Comparison of ENCODE assay signal across 1 cellular context in the genomic region with DNA sequence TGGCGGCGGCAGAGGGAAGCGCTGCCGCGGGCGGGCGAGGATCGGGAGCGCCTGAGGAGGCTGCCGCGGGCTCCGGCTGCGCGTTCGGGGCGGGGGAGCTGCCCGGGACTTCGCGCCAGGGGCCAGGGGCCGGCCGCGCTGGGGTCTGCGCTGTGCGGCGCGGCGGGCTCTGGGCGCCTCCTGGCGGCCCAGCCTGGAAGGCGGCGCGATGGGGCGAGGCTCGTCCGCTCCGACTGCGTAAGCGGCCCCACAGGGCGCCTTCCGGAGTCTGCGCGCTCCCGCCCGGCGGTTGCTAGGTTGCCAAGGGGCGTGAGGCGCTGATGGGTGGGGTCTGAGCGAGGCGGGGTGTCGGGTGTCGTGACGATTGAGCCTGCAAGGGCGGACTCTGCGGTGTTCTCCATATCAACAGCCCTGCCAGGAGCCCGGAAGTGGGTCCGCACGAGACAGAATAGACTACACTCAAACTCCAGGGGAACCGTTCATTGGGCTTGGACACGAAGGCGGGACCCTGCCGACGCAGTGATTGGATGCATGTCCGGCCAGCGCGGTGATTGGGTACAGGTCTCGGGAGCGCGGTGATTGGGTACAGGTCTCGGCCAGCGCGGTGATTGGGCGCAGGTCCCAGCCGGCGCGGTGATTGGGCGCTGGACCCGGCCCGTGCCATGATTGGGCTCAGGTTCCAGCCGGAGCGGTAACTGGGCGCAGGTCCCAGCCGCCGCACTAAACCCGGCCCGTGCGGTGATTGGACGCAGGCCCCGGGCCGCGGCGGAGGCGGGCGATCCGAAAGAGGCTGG.
A peak's percentile ranks its signal among the peaks of the same experiment; 100 is the strongest.
TF ChIP-seq lines count a peak whose summit lies in the region.

A gene with protein sequence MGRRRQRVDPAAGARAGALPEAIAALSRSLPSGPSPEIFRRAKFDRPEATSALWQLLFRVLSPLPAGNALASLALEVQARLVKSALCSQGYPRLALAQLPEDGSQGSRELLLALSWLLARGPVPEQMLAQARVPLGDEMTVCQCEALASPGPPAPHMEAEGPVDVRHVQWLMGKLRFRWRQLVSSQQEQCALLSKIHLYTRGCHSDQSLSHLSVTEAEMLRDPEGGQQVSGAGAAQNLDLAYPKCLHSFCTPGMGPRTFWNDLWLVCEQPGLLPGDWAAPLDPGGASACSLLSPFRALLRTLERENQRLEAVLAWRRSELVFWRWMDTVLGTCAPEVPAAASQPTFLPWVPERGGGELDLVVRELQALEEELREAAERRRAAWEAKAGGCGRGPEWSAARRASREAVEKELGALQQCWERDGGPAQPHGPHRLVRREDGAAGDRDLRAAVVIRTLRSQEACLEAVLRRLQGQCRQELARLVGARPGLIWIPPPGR (plus strand): TSS at position 675 of the 794 bp plus-strand sequence. CDS start 130 bp downstream, outside the sequence.

TF ChIP-seq in WTC11, 78 proteins besides CTCF, POLR2A, EP300 and RAD21 (continued from another document and continues in another):
- TF ChIP-seq, protein P1, sequence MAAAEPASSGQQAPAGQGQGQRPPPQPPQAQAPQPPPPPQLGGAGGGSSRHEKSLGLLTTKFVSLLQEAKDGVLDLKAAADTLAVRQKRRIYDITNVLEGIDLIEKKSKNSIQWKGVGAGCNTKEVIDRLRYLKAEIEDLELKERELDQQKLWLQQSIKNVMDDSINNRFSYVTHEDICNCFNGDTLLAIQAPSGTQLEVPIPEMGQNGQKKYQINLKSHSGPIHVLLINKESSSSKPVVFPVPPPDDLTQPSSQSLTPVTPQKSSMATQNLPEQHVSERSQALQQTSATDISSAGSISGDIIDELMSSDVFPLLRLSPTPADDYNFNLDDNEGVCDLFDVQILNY (CRISPR knock-in tag; IDR thresholded peaks at IDR 0.05), result no peak; the same call in none of the 2 replicates
- no peak for TF ChIP-seq ATF3 (CRISPR knock-in tag; conservative IDR thresholded peaks at IDR 0.05)
- TF ChIP-seq CREB1 (CRISPR knock-in tag; IDR thresholded peaks at IDR 0.05), result no peak
- 0 out of 2 replicates have a peak, but pooled peaks have one; percentile 32 for TF ChIP-seq HMGA2 (CRISPR knock-in tag; IDR thresholded peaks at IDR 0.05)
- TF ChIP-seq, protein P2, sequence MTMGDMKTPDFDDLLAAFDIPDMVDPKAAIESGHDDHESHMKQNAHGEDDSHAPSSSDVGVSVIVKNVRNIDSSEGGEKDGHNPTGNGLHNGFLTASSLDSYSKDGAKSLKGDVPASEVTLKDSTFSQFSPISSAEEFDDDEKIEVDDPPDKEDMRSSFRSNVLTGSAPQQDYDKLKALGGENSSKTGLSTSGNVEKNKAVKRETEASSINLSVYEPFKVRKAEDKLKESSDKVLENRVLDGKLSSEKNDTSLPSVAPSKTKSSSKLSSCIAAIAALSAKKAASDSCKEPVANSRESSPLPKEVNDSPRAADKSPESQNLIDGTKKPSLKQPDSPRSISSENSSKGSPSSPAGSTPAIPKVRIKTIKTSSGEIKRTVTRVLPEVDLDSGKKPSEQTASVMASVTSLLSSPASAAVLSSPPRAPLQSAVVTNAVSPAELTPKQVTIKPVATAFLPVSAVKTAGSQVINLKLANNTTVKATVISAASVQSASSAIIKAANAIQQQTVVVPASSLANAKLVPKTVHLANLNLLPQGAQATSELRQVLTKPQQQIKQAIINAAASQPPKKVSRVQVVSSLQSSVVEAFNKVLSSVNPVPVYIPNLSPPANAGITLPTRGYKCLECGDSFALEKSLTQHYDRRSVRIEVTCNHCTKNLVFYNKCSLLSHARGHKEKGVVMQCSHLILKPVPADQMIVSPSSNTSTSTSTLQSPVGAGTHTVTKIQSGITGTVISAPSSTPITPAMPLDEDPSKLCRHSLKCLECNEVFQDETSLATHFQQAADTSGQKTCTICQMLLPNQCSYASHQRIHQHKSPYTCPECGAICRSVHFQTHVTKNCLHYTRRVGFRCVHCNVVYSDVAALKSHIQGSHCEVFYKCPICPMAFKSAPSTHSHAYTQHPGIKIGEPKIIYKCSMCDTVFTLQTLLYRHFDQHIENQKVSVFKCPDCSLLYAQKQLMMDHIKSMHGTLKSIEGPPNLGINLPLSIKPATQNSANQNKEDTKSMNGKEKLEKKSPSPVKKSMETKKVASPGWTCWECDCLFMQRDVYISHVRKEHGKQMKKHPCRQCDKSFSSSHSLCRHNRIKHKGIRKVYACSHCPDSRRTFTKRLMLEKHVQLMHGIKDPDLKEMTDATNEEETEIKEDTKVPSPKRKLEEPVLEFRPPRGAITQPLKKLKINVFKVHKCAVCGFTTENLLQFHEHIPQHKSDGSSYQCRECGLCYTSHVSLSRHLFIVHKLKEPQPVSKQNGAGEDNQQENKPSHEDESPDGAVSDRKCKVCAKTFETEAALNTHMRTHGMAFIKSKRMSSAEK (CRISPR knock-in tag; IDR thresholded peaks at IDR 0.05; ENCODE audit: borderline replicate concordance), result no peak
- TF ChIP-seq, protein P3, sequence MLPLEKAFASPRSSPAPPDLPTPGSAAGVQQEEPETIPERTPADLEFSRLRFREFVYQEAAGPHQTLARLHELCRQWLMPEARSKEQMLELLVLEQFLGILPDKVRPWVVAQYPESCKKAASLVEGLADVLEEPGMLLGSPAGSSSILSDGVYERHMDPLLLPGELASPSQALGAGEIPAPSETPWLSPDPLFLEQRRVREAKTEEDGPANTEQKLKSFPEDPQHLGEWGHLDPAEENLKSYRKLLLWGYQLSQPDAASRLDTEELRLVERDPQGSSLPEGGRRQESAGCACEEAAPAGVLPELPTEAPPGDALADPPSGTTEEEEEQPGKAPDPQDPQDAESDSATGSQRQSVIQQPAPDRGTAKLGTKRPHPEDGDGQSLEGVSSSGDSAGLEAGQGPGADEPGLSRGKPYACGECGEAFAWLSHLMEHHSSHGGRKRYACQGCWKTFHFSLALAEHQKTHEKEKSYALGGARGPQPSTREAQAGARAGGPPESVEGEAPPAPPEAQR (CRISPR knock-in tag; IDR thresholded peaks at IDR 0.05), result no peak
- peak; percentile 53; the same call in 1 of the 2 replicates for TF ChIP-seq FOXP1 (CRISPR knock-in tag; IDR thresholded peaks at IDR 0.05; ENCODE audit: borderline replicate concordance)
- TF ChIP-seq ZNF219 (CRISPR knock-in tag; IDR thresholded peaks at IDR 0.05; ENCODE audit: borderline replicate concordance), result 0 out of 2 replicates have a peak, but pooled peaks have one; percentile 14
- TF ChIP-seq, protein P4, sequence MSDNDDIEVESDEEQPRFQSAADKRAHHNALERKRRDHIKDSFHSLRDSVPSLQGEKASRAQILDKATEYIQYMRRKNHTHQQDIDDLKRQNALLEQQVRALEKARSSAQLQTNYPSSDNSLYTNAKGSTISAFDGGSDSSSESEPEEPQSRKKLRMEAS (CRISPR knock-in tag; IDR thresholded peaks at IDR 0.05), result peak; percentile 61; the same call in 1 of the 2 replicates
- TF ChIP-seq PRRX2 (CRISPR knock-in tag; IDR thresholded peaks at IDR 0.05), result no peak
- peak; percentile 92 for TF ChIP-seq ZNF423 (CRISPR knock-in tag; IDR thresholded peaks at IDR 0.05)
- no peak; the same call in 1 of the 2 replicates for TF ChIP-seq USF2 (CRISPR knock-in tag; IDR thresholded peaks at IDR 0.05)
- TF ChIP-seq E2F1 (CRISPR knock-in tag; IDR thresholded peaks at IDR 0.05), result 0 out of 2 replicates have a peak, but pooled peaks have one; percentile 65
- TF ChIP-seq AFF4 (CRISPR knock-in tag; IDR thresholded peaks at IDR 0.05; ENCODE audit: borderline replicate concordance), result no peak
- peak; percentile 74; the same call in 1 of the 2 replicates for TF ChIP-seq ZNF281 (CRISPR knock-in tag; IDR thresholded peaks at IDR 0.05)
- peak; percentile 35; the same call in 1 of the 2 replicates for TF ChIP-seq TEAD1 (CRISPR knock-in tag; IDR thresholded peaks at IDR 0.05)
- no peak for TF ChIP-seq NR1H2 (CRISPR knock-in tag; IDR thresholded peaks at IDR 0.05)
- TF ChIP-seq FOXK1 (CRISPR knock-in tag; IDR thresholded peaks at IDR 0.05), result peak; percentile 84
- TF ChIP-seq ZBTB21 (CRISPR knock-in tag; IDR thresholded peaks at IDR 0.05; ENCODE audit: borderline replicate concordance), result 0 out of 2 replicates have a peak, but pooled peaks have one; percentile 39
- no peak for TF ChIP-seq ZNF425 (CRISPR knock-in tag; conservative IDR thresholded peaks at IDR 0.05)
- TF ChIP-seq, protein P5, sequence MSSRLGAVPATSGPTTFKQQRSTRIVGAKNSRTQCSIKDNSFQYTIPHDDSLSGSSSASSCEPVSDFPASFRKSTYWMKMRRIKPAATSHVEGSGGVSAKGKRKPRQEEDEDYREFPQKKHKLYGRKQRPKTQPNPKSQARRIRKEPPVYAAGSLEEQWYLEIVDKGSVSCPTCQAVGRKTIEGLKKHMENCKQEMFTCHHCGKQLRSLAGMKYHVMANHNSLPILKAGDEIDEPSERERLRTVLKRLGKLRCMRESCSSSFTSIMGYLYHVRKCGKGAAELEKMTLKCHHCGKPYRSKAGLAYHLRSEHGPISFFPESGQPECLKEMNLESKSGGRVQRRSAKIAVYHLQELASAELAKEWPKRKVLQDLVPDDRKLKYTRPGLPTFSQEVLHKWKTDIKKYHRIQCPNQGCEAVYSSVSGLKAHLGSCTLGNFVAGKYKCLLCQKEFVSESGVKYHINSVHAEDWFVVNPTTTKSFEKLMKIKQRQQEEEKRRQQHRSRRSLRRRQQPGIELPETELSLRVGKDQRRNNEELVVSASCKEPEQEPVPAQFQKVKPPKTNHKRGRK (CRISPR knock-in tag; IDR thresholded peaks at IDR 0.05; ENCODE audit: borderline replicate concordance), result no peak
- no peak for TF ChIP-seq MXD4 (CRISPR knock-in tag; IDR thresholded peaks at IDR 0.05; ENCODE audit: borderline replicate concordance)
